In genomic region chr5:62340979-62341378, GRCh38 we compare ENCODE assay signal across 24 cellular contexts. TPM values are rescaled to one million over a fixed set of nuclear protein-coding genes. Genes with fewer than 3 reads are reported as not detected.
DNase-seq lines count a peak whose midpoint lies in the region; ATAC-seq and TF ChIP-seq lines count a peak whose summit lies in the region.
"Had no signal": no experiment of that assay in that cellular context is flagged by ENCODE, and none has a peak within 500 bp of the region (broad histone marks: within the 10 kb centered on the region; RNA-seq: fewer than 3 reads in every experiment).

No MANE protein-coding gene starts in this region.

- H3K4me3 ChIP-seq in CD4-positive, CD25-positive, alpha-beta regulatory T cell (ENCODE audit: low read depth, low read length): no peak overlapping the region
- H3K4me3 ChIP-seq in CD8-positive, alpha-beta memory T cell (ENCODE audit: low read length): no peak overlapping the region
- H3K4me3 ChIP-seq in naive thymus-derived CD4-positive, alpha-beta T cell (ENCODE audit: low read length): no peak overlapping the region
- no peak overlapping the region for H3K4me3 ChIP-seq in psoas muscle
- H3K4me3 ChIP-seq: gastrocnemius medialis, transverse colon had no signal

- no peak overlapping the region for H3K27ac ChIP-seq in CD4-positive, CD25-positive, alpha-beta regulatory T cell (ENCODE audit: insufficient read depth, low read length, poor library complexity, severe bottlenecking)
- no peak overlapping the region for H3K27ac ChIP-seq in CD8-positive, alpha-beta memory T cell (ENCODE audit: low read depth, low read length)
- peak overlapping the region; percentile 1 for H3K27ac ChIP-seq in naive thymus-derived CD4-positive, alpha-beta T cell (ENCODE audit: low read depth, low read length)
- no peak overlapping the region for H3K27ac ChIP-seq in psoas muscle
- H3K27ac ChIP-seq: brain microvascular endothelial cell, gastrocnemius medialis, transverse colon had no signal

- peaks cover 5% of the 10 kb centered on the region for H3K36me3 Mint-ChIP-seq in CD4-positive, CD25-positive, alpha-beta regulatory T cell
- peaks cover 0 to 11% (median 2%) of the 10 kb centered on the region in 3 donors for H3K36me3 Mint-ChIP-seq in CD8-positive, alpha-beta memory T cell
- H3K36me3 Mint-ChIP-seq in activated T-helper 17 cell treated with anti-CD3 and anti-CD28 coated beads, Interleukin-2, amount 50 U/mL, for 72 hours (ENCODE audit: low read depth): peaks cover 75% of the 10 kb centered on the region
- H3K36me3 Mint-ChIP-seq in naive thymus-derived CD4-positive, alpha-beta T cell: peaks cover 0 to 22% (median 10%) of the 10 kb centered on the region in 5 donors

- H3K27me3 ChIP-seq in CD4-positive, CD25-positive, alpha-beta regulatory T cell (ENCODE audit: control insufficient read depth, insufficient read depth, low read length): no peaks in the 10 kb centered on the region
- H3K27me3 ChIP-seq in CD8-positive, alpha-beta memory T cell (ENCODE audit: insufficient read depth, low read length, poor library complexity, severe bottlenecking): no peaks in the 10 kb centered on the region
- no peaks in the 10 kb centered on the region for H3K27me3 ChIP-seq in naive thymus-derived CD4-positive, alpha-beta T cell (ENCODE audit: control insufficient read depth in 2 of 2, insufficient read depth in 2 of 2, low read length in 2 of 2)
- no peaks in the 10 kb centered on the region for H3K27me3 ChIP-seq in psoas muscle (ENCODE audit: insufficient read depth in 3 of 3, low read length in 2 of 3)
- H3K27me3 ChIP-seq: brain microvascular endothelial cell, gastrocnemius medialis, transverse colon had no signal

- POLR2A ChIA-PET in CD8-positive, alpha-beta memory T cell (lab: Charles Lee): interaction anchor here (1.0 to 1.1 kb wide), 2 partner anchors 34 to 35 kb away, joined by 3 to 4 read pairs; partner anchors contain the start of gene KIF2A
- POLR2A ChIA-PET in naive thymus-derived CD4-positive, alpha-beta T cell (lab: Charles Lee): no interaction called here

- TF ChIP-seq CTCF in psoas muscle (IDR thresholded peaks at IDR 0.05): no peak

- CTCF ChIA-PET in CD8-positive, alpha-beta memory T cell (lab: Charles Lee): interaction anchor here (1.2 to 2.0 kb wide), 4 partner anchors 10 to 53 kb away, joined by 4 to 9 read pairs (median 6); no protein-coding TSS in a partner anchor
- CTCF ChIA-PET in naive thymus-derived CD4-positive, alpha-beta T cell (lab: Charles Lee): no interaction called here

- H3K4me1 ChIP-seq in CD4-positive, CD25-positive, alpha-beta regulatory T cell (ENCODE audit: control insufficient read depth, insufficient read depth, low read length, poor library complexity, severe bottlenecking): peaks cover 28% of the 10 kb centered on the region
- peaks cover 28% of the 10 kb centered on the region for H3K4me1 ChIP-seq in CD8-positive, alpha-beta memory T cell (ENCODE audit: insufficient read depth, low read length)
- peaks cover 16 to 19% of the 10 kb centered on the region in 2 donors for H3K4me1 ChIP-seq in naive thymus-derived CD4-positive, alpha-beta T cell (ENCODE audit: control insufficient read depth in 2 of 2, insufficient read depth in 2 of 2, low read length in 2 of 2)
- H3K4me1 ChIP-seq in psoas muscle: no peaks in the 10 kb centered on the region
- H3K4me1 ChIP-seq: gastrocnemius medialis, transverse colon had no signal

- peaks cover 39 to 79% (median 58%) of the 10 kb centered on the region in 4 donors for H3K4me1 Mint-ChIP-seq in CD4-positive, CD25-positive, alpha-beta regulatory T cell
- peaks cover 56 to 79% (median 72%) of the 10 kb centered on the region in 3 donors for H3K4me1 Mint-ChIP-seq in CD8-positive, alpha-beta memory T cell
- peaks cover 51% of the 10 kb centered on the region for H3K4me1 Mint-ChIP-seq in activated T-helper 17 cell treated with anti-CD3 and anti-CD28 coated beads, Interleukin-2, amount 50 U/mL, for 72 hours
- H3K4me1 Mint-ChIP-seq in naive thymus-derived CD4-positive, alpha-beta T cell: peaks cover 28 to 68% (median 63%) of the 10 kb centered on the region in 7 donors
- H3K4me1 Mint-ChIP-seq: mesothelial cell of epicardium had no signal

- no peaks in the 10 kb centered on the region for H3K9me3 Mint-ChIP-seq in CD4-positive, CD25-positive, alpha-beta regulatory T cell
- no peaks in the 10 kb centered on the region for H3K9me3 Mint-ChIP-seq in CD8-positive, alpha-beta memory T cell
- no peaks in the 10 kb centered on the region for H3K9me3 Mint-ChIP-seq in activated T-helper 17 cell treated with anti-CD3 and anti-CD28 coated beads, Interleukin-2, amount 50 U/mL, for 72 hours
- H3K9me3 Mint-ChIP-seq in naive thymus-derived CD4-positive, alpha-beta T cell: peaks cover 0 to 4% (median 0%) of the 10 kb centered on the region in 11 donors

- H3K4me3 Mint-ChIP-seq in CD4-positive, CD25-positive, alpha-beta regulatory T cell: no peak overlapping the region
- peak overlapping the region in 4 of 7 donors; percentile 56 to 76 (median 68) for H3K4me3 Mint-ChIP-seq in CD8-positive, alpha-beta memory T cell
- peak overlapping the region; percentile 83 for H3K4me3 Mint-ChIP-seq in activated T-helper 17 cell treated with anti-CD3 and anti-CD28 coated beads, Interleukin-2, amount 50 U/mL, for 72 hours
- H3K4me3 Mint-ChIP-seq in naive thymus-derived CD4-positive, alpha-beta T cell: peak overlapping the region in 6 of 10 donors; percentile 6 to 76 (median 58)
- H3K4me3 Mint-ChIP-seq: mesothelial cell of epicardium had no signal

- H3K27ac Mint-ChIP-seq in CD4-positive, CD25-positive, alpha-beta regulatory T cell: peak overlapping the region in 2 of 3 donors; percentile 61 to 65
- peak overlapping the region in 7 of 8 donors; percentile 29 to 97 (median 81) for H3K27ac Mint-ChIP-seq in CD8-positive, alpha-beta memory T cell
- peak overlapping the region; percentile 79 for H3K27ac Mint-ChIP-seq in activated T-helper 17 cell treated with anti-CD3 and anti-CD28 coated beads, Interleukin-2, amount 50 U/mL, for 72 hours
- H3K27ac Mint-ChIP-seq in naive thymus-derived CD4-positive, alpha-beta T cell: peak overlapping the region in 7 of 9 donors; percentile 45 to 90 (median 85)
- H3K27ac Mint-ChIP-seq: mesothelial cell of epicardium had no signal

- 93 to 98% (median 95%) methylated on average over 2 of the region's 2 CpGs for whole genome bisulfite sequencing in psoas muscle, 3 donors

- no peaks in the 10 kb centered on the region for H3K36me3 ChIP-seq in CD4-positive, CD25-positive, alpha-beta regulatory T cell (ENCODE audit: control insufficient read depth, insufficient read depth, low read length)
- H3K36me3 ChIP-seq in CD8-positive, alpha-beta memory T cell (ENCODE audit: insufficient read depth, low read length): peaks cover 9% of the 10 kb centered on the region
- H3K36me3 ChIP-seq in naive thymus-derived CD4-positive, alpha-beta T cell (ENCODE audit: control insufficient read depth in 2 of 3, insufficient read depth in 3 of 3, low read length in 3 of 3): no peaks in the 10 kb centered on the region
- no peaks in the 10 kb centered on the region for H3K36me3 ChIP-seq in psoas muscle (ENCODE audit: insufficient read depth in 1 of 2, low read depth in 1 of 2)
- H3K36me3 ChIP-seq: brain microvascular endothelial cell, gastrocnemius medialis, transverse colon had no signal

- no peaks in the 10 kb centered on the region for H3K9me3 ChIP-seq in CD4-positive, CD25-positive, alpha-beta regulatory T cell (ENCODE audit: control insufficient read depth in 2 of 2, low read length in 2 of 2)
- no peaks in the 10 kb centered on the region for H3K9me3 ChIP-seq in CD8-positive, alpha-beta memory T cell (ENCODE audit: low read length)
- H3K9me3 ChIP-seq in naive thymus-derived CD4-positive, alpha-beta T cell (ENCODE audit: control insufficient read depth in 2 of 3, low read length in 3 of 3): no peaks in the 10 kb centered on the region
- no peaks in the 10 kb centered on the region for H3K9me3 ChIP-seq in psoas muscle
- H3K9me3 ChIP-seq: gastrocnemius medialis, transverse colon had no signal

- no peak for ATAC-seq in CD4-positive, CD25-positive, alpha-beta regulatory T cell (ENCODE audit: low read depth in 2 of 2)
- peak; percentile 64 for ATAC-seq in activated T-helper 17 cell treated with anti-CD3 and anti-CD28 coated beads, Interleukin-2, amount 50 U/mL, for 72 hours (replicated peaks)
- ATAC-seq in naive thymus-derived CD4-positive, alpha-beta T cell: no peak
- ATAC-seq in psoas muscle: no peak
- ATAC-seq: gastrocnemius medialis, sciatic nerve had no signal

- DNase-seq in CD4-positive, CD25-positive, alpha-beta regulatory T cell: no peak
- DNase-seq in CD8-positive, alpha-beta memory T cell: no peak
- DNase-seq in naive thymus-derived CD4-positive, alpha-beta T cell: no peak
- no peak for DNase-seq in NCI-H1694 treated with DMSO at 0.1 percent for 48 hours (lab: John Stamatoyannopoulos, UW)
- no peak for DNase-seq in NCI-H82 treated with DMSO at 0.1 percent for 48 hours (lab: John Stamatoyannopoulos, UW; ENCODE audit: unreplicated experiment)
- no peak for DNase-seq in psoas muscle
- DNase-seq: activated CD4-positive, alpha-beta T cell treated with anti-CD3 and anti-CD28 coated beads for 1 hour; activated effector memory CD4-positive, alpha-beta T cell treated with anti-CD3 and anti-CD28 coated beads, Interleukin-2, amount 50 U/mL, for 16 hours; DND-41; gastrocnemius medialis; GF-D8; HCEC 1CT; kidney; NCI-H2081; nucleus accumbens; SHP77 treated with DMSO at 0.1 percent for 48 hours; stimulated activated CD4-positive, alpha-beta T cell treated with anti-CD3 and anti-CD28 coated beads, Interleukin-12 subunit alpha, Interleukin-12 subunit beta, amount 100 ng/mL, for 4 hours; stimulated activated CD4-positive, alpha-beta T cell treated with anti-CD3 and anti-CD28 coated beads, Interleukin-4, amount 100 ng/mL, for 1 hour; transverse colon had no signal

- H3K27me3 Mint-ChIP-seq in CD4-positive, CD25-positive, alpha-beta regulatory T cell: no peaks in the 10 kb centered on the region
- H3K27me3 Mint-ChIP-seq in CD8-positive, alpha-beta memory T cell: no peaks in the 10 kb centered on the region
- no peaks in the 10 kb centered on the region for H3K27me3 Mint-ChIP-seq in activated T-helper 17 cell treated with anti-CD3 and anti-CD28 coated beads, Interleukin-2, amount 50 U/mL, for 72 hours
- H3K27me3 Mint-ChIP-seq in naive thymus-derived CD4-positive, alpha-beta T cell: no peaks in the 10 kb centered on the region
- H3K27me3 Mint-ChIP-seq: progenitor cell of endocrine pancreas had no signal

- intact Hi-C loops in naive thymus-derived CD4-positive, alpha-beta T cell (cut with micrococcal nuclease): loop anchor here in 1 of 2 donors (1.0 to 2.0 kb wide), 2 partner anchors 35 to 48 kb away; partner anchors contain the start of gene KIF2A
- intact Hi-C loops in psoas muscle (cut with DNase I): no loop called here

RNA-seq across cellular contexts. Expression of gene KIF2A, which starts 35.0 kb away (rescaled TPM):
- 114 TPM for total RNA-seq in CD4-positive, CD25-positive, alpha-beta regulatory T cell
- 100 to 1,000 TPM; 135 to 191 (median 174) TPM for polyA plus RNA-seq in CD4-positive, CD25-positive, alpha-beta regulatory T cell
- total RNA-seq in CD8-positive, alpha-beta memory T cell: 100 to 1,000 TPM; 252 to 253 TPM
- 185 TPM for polyA plus RNA-seq in CD8-positive, alpha-beta memory T cell
- 100 to 1,000 TPM; 243 to 283 TPM for total RNA-seq in activated T-helper 17 cell treated with anti-CD3 and anti-CD28 coated beads, Interleukin-2, amount 50 U/mL, for 72 hours
- 100 to 1,000 TPM in 3 of 5 experiments, 10 to 100 TPM in 2; 73.5 to 179 (median 142) TPM for total RNA-seq in naive thymus-derived CD4-positive, alpha-beta T cell
- 100 to 1,000 TPM; 136 to 159 TPM for polyA plus RNA-seq in naive thymus-derived CD4-positive, alpha-beta T cell
- 10 to 100 TPM in 1 of 4 donors, 1 to 10 TPM in 3; 7.5 to 10.6 (median 8.9) TPM for total RNA-seq in psoas muscle
- polyA plus RNA-seq in psoas muscle: 1 to 10 TPM; 1.4 to 9.2 (median 4.5) TPM

Comparison
In these comparisons a context has a peak if more than half of its experiments do, and no peak if none do; other contexts are left out.
1. H3K4me3 Mint-ChIP-seq: peak in CD8-positive, alpha-beta memory T cell (4 of 7), activated T-helper 17 cell treated with anti-CD3 and anti-CD28 coated beads, Interleukin-2, amount 50 U/mL, for 72 hours (single experiment) and naive thymus-derived CD4-positive, alpha-beta T cell (6 of 10); none in CD4-positive, CD25-positive, alpha-beta regulatory T cell (0 of 4).
2. Peak in every context shown above with its lines, with median percentiles within 50 percentile points of each other: H3K27ac Mint-ChIP-seq.